In genomic region chr6:3747100-3747737, GRCh38 we compare ENCODE assay signal across 16 cellular contexts. TPM values are rescaled to one million over a fixed set of nuclear protein-coding genes. Genes with fewer than 3 reads are reported as not detected.
DNase-seq lines count a peak whose midpoint lies in the region; ATAC-seq and TF ChIP-seq lines count a peak whose summit lies in the region.
"Had no signal": no experiment of that assay in that cellular context is flagged by ENCODE, and none has a peak within 500 bp of the region (broad histone marks: within the 10 kb centered on the region; RNA-seq: fewer than 3 reads in every experiment).

No MANE protein-coding gene starts in this region.

- H3K4me1 ChIP-seq in mammary epithelial cell (ENCODE audit: insufficient read depth, low read length) (peaks cover 41% of the 10 kb centered on the region), esophagus muscularis mucosa (peaks cover 75 to 93% (median 80%) of the 10 kb centered on the region in 4 donors), trophoblast cell (ENCODE audit: control insufficient read depth in 1 of 2, insufficient read depth in 2 of 2, low read length in 2 of 2) (peaks cover 0 to 16% of the 10 kb centered on the region in 2 experiments), upper lobe of left lung (peaks cover 55 to 87% (median 65%) of the 10 kb centered on the region in 4 donors)

- no peak overlapping the region for H2BK12ac ChIP-seq in trophoblast cell (ENCODE audit: low read length)

- no peak overlapping the region for H2BK5ac ChIP-seq in trophoblast cell (ENCODE audit: low read depth, low read length, poor library complexity)

- H3K36me3 ChIP-seq in mammary epithelial cell (ENCODE audit: insufficient read depth, low read length) (peaks cover 3% of the 10 kb centered on the region), esophagus muscularis mucosa (peaks cover 0 to 10% (median 0%) of the 10 kb centered on the region in 4 donors), trophoblast cell (ENCODE audit: control insufficient read depth in 1 of 2, insufficient read depth in 2 of 2, low read length in 2 of 2) (peaks cover 16% of the 10 kb centered on the region in 2 experiments), upper lobe of left lung (peaks cover 0 to 8% (median 2%) of the 10 kb centered on the region in 4 donors)

- H4K20me1 ChIP-seq in mammary epithelial cell (ENCODE audit: insufficient read depth, low read length): no peaks in the 10 kb centered on the region

- H3K4me3 ChIP-seq in mammary epithelial cell (replicated peaks in 1 of 3; ENCODE audit: insufficient read depth in 1 of 3, low read depth in 2 of 3, low read length in 3 of 3): no peak overlapping the region
- H3K4me3 ChIP-seq in esophagus muscularis mucosa: no peak overlapping the region
- no peak overlapping the region for H3K4me3 ChIP-seq in trophoblast cell (ENCODE audit: low read depth, low read length)
- no peak overlapping the region for H3K4me3 ChIP-seq in upper lobe of left lung
- H3K4me3 ChIP-seq: A549 had no signal

- no TSS peak for BruUV-seq in MCF 10A (replicated peaks; lab: Mats Ljungman, UMichigan)
- BruUV-seq in mammary epithelial cell (replicated peaks; lab: Mats Ljungman, UMichigan): no TSS peak

- peak overlapping the region; percentile 41 for H3K4ac ChIP-seq in trophoblast cell (ENCODE audit: low read depth, low read length)

- WGBS in mammary epithelial cell (ENCODE audit: low coverage, missing lambda C conversion rate): 91% methylated on average over 12 of the region's 12 CpGs
- 92% methylated on average over 10 of the region's 12 CpGs for WGBS in esophagus muscularis mucosa
- WGBS in trophoblast cell (ENCODE audit: extremely low coverage, insufficient coverage, insufficient read length): no CpG with 5 or more reads among the region's 12 CpGs
- 88 to 89% methylated on average over 12 of the region's 12 CpGs for WGBS in upper lobe of left lung, 2 donors

- H3K36me3 Mint-ChIP-seq in MCF 10A (ENCODE audit: insufficient read depth, unreplicated experiment): peaks cover 7% of the 10 kb centered on the region

- POLR2A ChIA-PET in MCF 10A (lab: Yijun Ruan, JAX): interaction anchor here (0.7 to 3.4 kb wide), 4 partner anchors 13 to 274 kb away, joined by 3 to 17 read pairs (median 4); a partner anchor contains a TSS

- no peak for DNase-seq in MCF 10A (ENCODE audit: unreplicated experiment)
- DNase-seq in mammary epithelial cell: no peak
- DNase-seq in esophagus muscularis mucosa (ENCODE audit: extremely low spot score): no peak
- DNase-seq in trophoblast cell: no peak
- no peak for DNase-seq in upper lobe of left lung
- DNase-seq in glomerular visceral epithelial cell (ENCODE audit: extremely low spot score): no peak
- DNase-seq: activated CD4-positive, alpha-beta T cell treated with anti-CD3 and anti-CD28 coated beads, Interleukin-2, amount 50 U/mL, for 4 hours; COR-L47; lower lobe of right lung; NCI-H1436; NCI-H345 had no signal

- peaks cover 43% of the 10 kb centered on the region for H3K4me1 Mint-ChIP-seq in MCF 10A (ENCODE audit: insufficient read depth, unreplicated experiment)

- no peak overlapping the region for H3K14ac ChIP-seq in trophoblast cell (ENCODE audit: low read length)

- H3K18ac ChIP-seq in trophoblast cell (ENCODE audit: low read length): no peak overlapping the region

- no peak for TF ChIP-seq POLR2A in esophagus muscularis mucosa (IDR thresholded peaks at IDR 0.05; ENCODE audit: low read depth)
- TF ChIP-seq POLR2A in upper lobe of left lung (IDR thresholded peaks at IDR 0.05): no peak

- H3K79me1 ChIP-seq in trophoblast cell (ENCODE audit: low read length): peaks cover 20% of the 10 kb centered on the region

- H4K8ac ChIP-seq in trophoblast cell (ENCODE audit: low read depth, low read length): no peak overlapping the region

- H3K9me3 Mint-ChIP-seq in MCF 10A (ENCODE audit: unreplicated experiment): no peaks in the 10 kb centered on the region
- H3K9me3 Mint-ChIP-seq: dendritic cell treated with granulocyte-macrophage colony-stimulating factor and Interleukin-4, amounts not matched to agents 40 ng/mL and 50 ng/mL, for 4 days had no signal

- no peaks in the 10 kb centered on the region for H3K9me3 ChIP-seq in mammary epithelial cell (replicated peaks; ENCODE audit: insufficient read depth, low read length)
- H3K9me3 ChIP-seq in esophagus muscularis mucosa: no peaks in the 10 kb centered on the region
- H3K9me3 ChIP-seq in trophoblast cell (ENCODE audit: insufficient read depth, low read depth, low read length): peaks cover 2% of the 10 kb centered on the region
- H3K9me3 ChIP-seq in upper lobe of left lung: no peaks in the 10 kb centered on the region
- H3K9me3 ChIP-seq: A549, lower lobe of right lung had no signal

- no peak overlapping the region for H3K4me3 Mint-ChIP-seq in MCF 10A (ENCODE audit: unreplicated experiment)
- H3K4me3 Mint-ChIP-seq: dendritic cell treated with granulocyte-macrophage colony-stimulating factor and Interleukin-4, amounts not matched to agents 40 ng/mL and 50 ng/mL, for 4 days had no signal

- H3K9ac ChIP-seq in mammary epithelial cell (ENCODE audit: insufficient read depth, low read length): no peak overlapping the region
- H3K9ac ChIP-seq in trophoblast cell (ENCODE audit: low read length): no peak overlapping the region

- H3K27me3 ChIP-seq in mammary epithelial cell (ENCODE audit: insufficient read depth, low read length) (no peaks in the 10 kb centered on the region), esophagus muscularis mucosa (peaks cover 0 to 4% (median 0%) of the 10 kb centered on the region in 4 donors), trophoblast cell (ENCODE audit: insufficient read depth, low read length) (no peaks in the 10 kb centered on the region), upper lobe of left lung (peaks cover 0 to 4% (median 0%) of the 10 kb centered on the region in 4 donors)

- TF ChIP-seq EP300 in esophagus muscularis mucosa (IDR thresholded peaks at IDR 0.05): no peak
- TF ChIP-seq EP300 in upper lobe of left lung (IDR thresholded peaks at IDR 0.05): no peak

- no peak overlapping the region for H3K23ac ChIP-seq in trophoblast cell (ENCODE audit: low read length)

- no peak overlapping the region for H2AK5ac ChIP-seq in trophoblast cell (ENCODE audit: low read length)

- no peak overlapping the region for H2BK120ac ChIP-seq in trophoblast cell (ENCODE audit: insufficient read depth, low read length, poor library complexity)

- no peak overlapping the region for H3K27ac ChIP-seq in mammary epithelial cell (ENCODE audit: insufficient read depth, low read depth, low read length)
- H3K27ac ChIP-seq in esophagus muscularis mucosa (replicated peaks in 1 of 4): peak overlapping the region; percentile 87 to 99 (median 99)
- H3K27ac ChIP-seq in trophoblast cell (ENCODE audit: low read depth, low read length): no peak overlapping the region
- peak overlapping the region in 3 of 4 donors; percentile 6 to 100 (median 96) for H3K27ac ChIP-seq in upper lobe of left lung

- H3K79me2 ChIP-seq in mammary epithelial cell (ENCODE audit: insufficient read depth, low read length): peaks cover 94% of the 10 kb centered on the region
- peaks cover 16% of the 10 kb centered on the region for H3K79me2 ChIP-seq in trophoblast cell (ENCODE audit: control insufficient read depth, insufficient read depth, low read length, poor library complexity)

- H4K91ac ChIP-seq in trophoblast cell (ENCODE audit: low read depth, low read length): no peak overlapping the region

- H3K27me3 Mint-ChIP-seq in MCF 10A (ENCODE audit: insufficient read depth, unreplicated experiment): no peaks in the 10 kb centered on the region

- H3K4me2 ChIP-seq in mammary epithelial cell (ENCODE audit: insufficient read depth, low read depth, low read length) (no peak overlapping the region), trophoblast cell (ENCODE audit: low read length) (no peak overlapping the region)

- no peak overlapping the region for H4K12ac ChIP-seq in trophoblast cell (ENCODE audit: low read depth, low read length)

- dilution Hi-C loops in mammary epithelial cell (cut with HindIII; ENCODE audit: low sequenced_read_pairs): no loop called here

- no peak overlapping the region for H2AFZ ChIP-seq in mammary epithelial cell (ENCODE audit: low read depth, low read length)
- H2AFZ ChIP-seq in trophoblast cell (ENCODE audit: insufficient read depth, low read length, poor library complexity): no peak overlapping the region

- ATAC-seq in upper lobe of left lung (ENCODE audit: low FRiP score in 2 of 2) (no peak), GM21447 (IDR thresholded peaks at IDR 0.05; ENCODE audit: unreplicated experiment) (no peak), GM21390 (IDR thresholded peaks at IDR 0.05; ENCODE audit: unreplicated experiment) (no peak)
- ATAC-seq: A549, lower lobe of right lung, right cardiac atrium had no signal

- CTCF ChIA-PET in MCF 10A (lab: Yijun Ruan, JAX): interaction anchor here (0.5 to 4.5 kb wide), 11 partner anchors 75 to 261 kb away, joined by 3 to 41 read pairs (median 10); partner anchors contain the start of gene FAM50B
- CTCF ChIA-PET in mammary epithelial cell (lab: Charles Lee; ENCODE audit: low non-redundant PET): no interaction called here

- peak overlapping the region; percentile 92 for H3K27ac Mint-ChIP-seq in MCF 10A (ENCODE audit: low read depth, unreplicated experiment)
- H3K27ac Mint-ChIP-seq: dendritic cell treated with granulocyte-macrophage colony-stimulating factor and Interleukin-4, amounts not matched to agents 40 ng/mL and 50 ng/mL, for 4 days had no signal

- in situ Hi-C loops in mammary epithelial cell (cut with MboI; ENCODE audit: low sequenced_read_pairs in 2 of 2): loop anchor here in 1 of 2 donors (5.0 to 10.0 kb wide), 3 partner anchors 80 to 260 kb away; no protein-coding TSS in a partner anchor

- TF ChIP-seq CTCF in MCF 10A (IDR thresholded peaks at IDR 0.05; ENCODE audit: unreplicated experiment): no peak
- no peak for TF ChIP-seq CTCF in mammary epithelial cell (conservative IDR thresholded peaks at IDR 0.05 in 1 of 2, IDR thresholded peaks at IDR 0.05 in 1 of 2; ENCODE audit: extremely low read depth in 1 of 2, insufficient read depth in 1 of 2, low read depth in 1 of 2, low read length in 2 of 2)
- no peak for TF ChIP-seq CTCF in esophagus muscularis mucosa (IDR thresholded peaks at IDR 0.05)
- no peak for TF ChIP-seq CTCF in upper lobe of left lung (IDR thresholded peaks at IDR 0.05)

- intact Hi-C loops in MCF 10A (cut with micrococcal nuclease) (no loop called here), mammary epithelial cell (cut with micrococcal nuclease) (no loop called here), esophagus muscularis mucosa (cut with DNase I) (no loop called here)

RNA-seq across cellular contexts. Expression of gene PXDC1, which starts 4.3 kb away (rescaled TPM):
- total RNA-seq in MCF 10A (2022) (48.1 and 51.4 TPM in 2 replicates), mammary epithelial cell (100 to 1,000 TPM in 1 of 2 donors, 10 to 100 TPM in 1; 40.4 to 180 TPM), esophagus muscularis mucosa (100 to 1,000 TPM; 111 to 232 (median 165) TPM), upper lobe of left lung (100 to 1,000 TPM in 3 of 6 donors, 10 to 100 TPM in 3; 51.6 to 118 (median 95.3) TPM)
- 12.1 TPM for polyA plus RNA-seq in mammary epithelial cell
- polyA minus RNA-seq in mammary epithelial cell: 10.3 TPM
- polyA plus RNA-seq in trophoblast cell (2013): 57.9 and 59.3 TPM in 2 replicates

Comparison
In these comparisons a context has a peak if more than half of its experiments do, and no peak if none do; other contexts are left out.
1. H3K27ac ChIP-seq: peak in esophagus muscularis mucosa (4 of 4) and upper lobe of left lung (3 of 4); none in mammary epithelial cell (single experiment) and trophoblast cell (single experiment).